In genomic region chr4:168724960-168725359, GRCh38 we compare ENCODE assay signal across 15 cellular contexts.
DNase-seq lines count a peak whose midpoint lies in the region; ATAC-seq and TF ChIP-seq lines count a peak whose summit lies in the region.
"Had no signal": no experiment of that assay in that cellular context is flagged by ENCODE, and none has a peak within 500 bp of the region (broad histone marks: within the 10 kb centered on the region; RNA-seq: fewer than 3 reads in every experiment).

No MANE protein-coding gene starts in this region.

- H3K4me1 ChIP-seq in skeletal muscle satellite cell (ENCODE audit: control insufficient read depth, insufficient read depth, low read length), result peaks cover 39% of the 10 kb centered on the region
- peaks cover 0 to 6% (median 1%) of the 10 kb centered on the region in 4 donors for H3K4me1 ChIP-seq in tibial nerve

- no peak overlapping the region for H3K27ac ChIP-seq in tibial nerve
- H3K27ac ChIP-seq: cardiac muscle cell, heart left ventricle, upper lobe of right lung had no signal

- TF ChIP-seq EP300 in tibial nerve (IDR thresholded peaks at IDR 0.05), result no peak

- peaks cover 47% of the 10 kb centered on the region for H3K36me3 Mint-ChIP-seq in chondrocyte (ENCODE audit: low read depth)
- H3K36me3 Mint-ChIP-seq: CD8-positive, alpha-beta memory T cell had no signal

- H3K27ac Mint-ChIP-seq in chondrocyte (ENCODE audit: unreplicated experiment), result peak overlapping the region; percentile 81
- H3K27ac Mint-ChIP-seq: activated CD8-positive, alpha-beta T cell treated with anti-CD3 and anti-CD28 coated beads, Interleukin-2, amount 10 ng/mL, durations not matched to agents 7 days and 5 days; CD8-positive, alpha-beta memory T cell had no signal

- ATAC-seq in GM19351 (IDR thresholded peaks at IDR 0.05; ENCODE audit: unreplicated experiment), result peak; percentile 42
- ATAC-seq: activated CD8-positive, alpha-beta T cell treated with anti-CD3 and anti-CD28 coated beads, Interleukin-2, amount 10 ng/mL, durations not matched to agents 7 days and 5 days; heart left ventricle; left colon; upper lobe of right lung had no signal

- H3K9me3 Mint-ChIP-seq in chondrocyte (ENCODE audit: low read depth), result peaks cover 19% of the 10 kb centered on the region

- H3K27me3 Mint-ChIP-seq in chondrocyte (ENCODE audit: low read depth), result no peaks in the 10 kb centered on the region

- peaks cover 8% of the 10 kb centered on the region; the same call in 1 of the 2 replicates for H3K36me3 ChIP-seq in MG63
- peaks cover 26% of the 10 kb centered on the region for H3K36me3 ChIP-seq in skeletal muscle satellite cell (ENCODE audit: insufficient read depth, low read length)
- H3K36me3 ChIP-seq in tibial nerve, result no peaks in the 10 kb centered on the region
- H3K36me3 ChIP-seq: heart left ventricle, upper lobe of right lung had no signal

- TF ChIP-seq CTCF in chondrocyte (IDR thresholded peaks at IDR 0.05) (no peak), tibial nerve (IDR thresholded peaks at IDR 0.05) (no peak)

- no peak overlapping the region for H3K4me3 Mint-ChIP-seq in chondrocyte (ENCODE audit: unreplicated experiment)
- H3K4me3 Mint-ChIP-seq: activated CD8-positive, alpha-beta T cell treated with anti-CD3 and anti-CD28 coated beads, Interleukin-2, amount 10 ng/mL, durations not matched to agents 7 days and 5 days; CD8-positive, alpha-beta memory T cell had no signal

- WGBS in tibial nerve, 2 donors, result 72 to 78% methylated on average over 3 of the region's 3 CpGs

- peaks cover 65% of the 10 kb centered on the region for H3K4me1 Mint-ChIP-seq in chondrocyte (ENCODE audit: low read depth)

- peak overlapping the region; percentile 42 for H3K9ac ChIP-seq in skeletal muscle satellite cell (ENCODE audit: low read depth, low read length)

- H3K4me3 ChIP-seq in MG63, result no peak overlapping the region
- no peak overlapping the region for H3K4me3 ChIP-seq in skeletal muscle satellite cell (ENCODE audit: low read length)
- no peak overlapping the region for H3K4me3 ChIP-seq in tibial nerve
- H3K4me3 ChIP-seq: cardiac muscle cell, heart left ventricle, upper lobe of right lung had no signal

- peaks cover 12% of the 10 kb centered on the region for H3K9me3 ChIP-seq in MG63
- no peaks in the 10 kb centered on the region for H3K9me3 ChIP-seq in skeletal muscle satellite cell (replicated peaks; ENCODE audit: low read length)
- H3K9me3 ChIP-seq in tibial nerve, result peaks cover 0 to 12% (median 0%) of the 10 kb centered on the region in 4 donors
- H3K9me3 ChIP-seq: upper lobe of right lung had no signal

- DNase-seq in MG63, result peak; percentile 23
- no peak for DNase-seq in chondrocyte (ENCODE audit: low spot score)
- DNase-seq in C1 segment of cervical spinal cord (lab: John Stamatoyannopoulos, UW), result no peak
- DNase-seq in stimulated activated CD4-positive, alpha-beta T cell treated with anti-CD3 and anti-CD28 coated beads, Interleukin-2, amount 100 ng/mL, for 24 hours, result no peak
- no peak for DNase-seq in tibial nerve (ENCODE audit: low spot score in 2 of 2)
- DNase-seq: activated CD8-positive, alpha-beta T cell treated with anti-CD3 and anti-CD28 coated beads, Interleukin-2, amount 10 ng/mL, durations not matched to agents 7 days and 5 days; CD8-positive, alpha-beta memory T cell; GF-D8; heart left ventricle; left colon; SHP77 treated with DMSO at 0.1 percent for 48 hours; upper lobe of right lung had no signal

- TF ChIP-seq POLR2A in tibial nerve (IDR thresholded peaks at IDR 0.05), result no peak

- H3K27me3 ChIP-seq in MG63, result no peaks in the 10 kb centered on the region
- H3K27me3 ChIP-seq in skeletal muscle satellite cell (ENCODE audit: control insufficient read depth, insufficient read depth, low read length), result no peaks in the 10 kb centered on the region
- H3K27me3 ChIP-seq in tibial nerve, result no peaks in the 10 kb centered on the region
- H3K27me3 ChIP-seq: cardiac muscle cell, heart left ventricle, upper lobe of right lung had no signal

- H3K4me2 ChIP-seq in skeletal muscle satellite cell (ENCODE audit: low read length), result no peak overlapping the region
